In genomic region chr2:21939961-21940360, GRCh38 we compare ENCODE assay signal across 22 cellular contexts.
"Had no signal": no experiment of that assay in that cellular context is flagged by ENCODE, and none has a peak within 500 bp of the region (broad histone marks: within the 10 kb centered on the region; RNA-seq: fewer than 3 reads in every experiment).

No MANE protein-coding gene starts in this region.

- H3K9ac ChIP-seq: neural progenitor cell had no signal

- H3K4me3 ChIP-seq: body of pancreas, cardiac muscle cell, heart right ventricle, lower lobe of right lung, neural progenitor cell, stomach had no signal

- H3K9me3 Mint-ChIP-seq: neural progenitor cell had no signal

- H2AFZ ChIP-seq: neural progenitor cell had no signal

- H3K4me1 ChIP-seq: body of pancreas, heart right ventricle, lower lobe of right lung, neural progenitor cell, stomach had no signal

- H3K27ac ChIP-seq: body of pancreas, cardiac muscle cell, epithelial cell of prostate, heart right ventricle, lower lobe of right lung, neural progenitor cell, stomach, VCaP had no signal

- ATAC-seq: activated CD4-positive, CD25-positive, alpha-beta regulatory T cell treated with anti-CD3 and anti-CD28 coated beads, Interleukin-2, amount 50 U/mL, for 24 hours; activated CD8-positive, alpha-beta T cell treated with anti-CD3 and anti-CD28 coated beads, Interleukin-2, amount 10 ng/mL, durations not matched to agents 7 days and 5 days; activated naive CD8-positive, alpha-beta T cell treated with anti-CD3 and anti-CD28 coated beads, Interleukin-2, amount 50 U/mL, for 24 hours; body of pancreas; lower lobe of right lung; naive thymus-derived CD4-positive, alpha-beta T cell; stimulated activated effector memory CD8-positive, alpha-beta T cell treated with anti-CD3 and anti-CD28 coated beads, Interleukin-12 subunit alpha, Interleukin-12 subunit beta, amount 100 ng/mL, for 72 hours had no signal

- H3K27me3 ChIP-seq: body of pancreas, cardiac muscle cell, neural progenitor cell, stomach had no signal

- H3K36me3 ChIP-seq: cardiac muscle cell, heart right ventricle, lower lobe of right lung, neural progenitor cell, stomach had no signal

- H3K4me3 Mint-ChIP-seq: activated CD4-positive, alpha-beta T cell treated with anti-CD3 and anti-CD28 coated beads, Interleukin-2, amount 10 ng/mL, durations not matched to agents 7 days and 5 days; activated CD8-positive, alpha-beta T cell treated with anti-CD3 and anti-CD28 coated beads, Interleukin-2, amount 10 ng/mL, durations not matched to agents 7 days and 5 days; activated naive CD8-positive, alpha-beta T cell treated with anti-CD3 and anti-CD28 coated beads, Interleukin-2, amount 50 U/mL, for 24 hours; activated T-helper 1 cell treated with anti-CD3 and anti-CD28 coated beads, Interleukin-12 subunit alpha, Interleukin-12 subunit beta, Interleukin-2, Interleukin-4 antibody, amounts not matched to agents 30 ng/mL and 10 ng/mL and 1 ng/mL, durations not matched to agents 14 hours and 24 hours and 36 hours; naive thymus-derived CD4-positive, alpha-beta T cell; neural progenitor cell; stimulated activated effector memory CD8-positive, alpha-beta T cell treated with anti-CD3 and anti-CD28 coated beads, Interleukin-12 subunit alpha, Interleukin-12 subunit beta, amount 100 ng/mL, for 72 hours; T-helper 2 cell treated with Interferon-gamma antibody and Interleukin-4, amounts not matched to agents 5 μg/mL and 100 μg/mL, for 36 hours had no signal

- H3K27ac Mint-ChIP-seq: activated CD4-positive, alpha-beta T cell treated with anti-CD3 and anti-CD28 coated beads, Interleukin-2, amount 10 ng/mL, durations not matched to agents 7 days and 5 days; activated CD8-positive, alpha-beta T cell treated with anti-CD3 and anti-CD28 coated beads, Interleukin-2, amount 10 ng/mL, durations not matched to agents 7 days and 5 days; activated naive CD8-positive, alpha-beta T cell treated with anti-CD3 and anti-CD28 coated beads, Interleukin-2, amount 50 U/mL, for 24 hours; activated T-helper 1 cell treated with anti-CD3 and anti-CD28 coated beads, Interleukin-12 subunit alpha, Interleukin-12 subunit beta, Interleukin-2, Interleukin-4 antibody, amounts not matched to agents 30 ng/mL and 10 ng/mL and 1 ng/mL, durations not matched to agents 14 hours and 24 hours and 36 hours; naive thymus-derived CD4-positive, alpha-beta T cell; neural progenitor cell; stimulated activated effector memory CD8-positive, alpha-beta T cell treated with anti-CD3 and anti-CD28 coated beads, Interleukin-12 subunit alpha, Interleukin-12 subunit beta, amount 100 ng/mL, for 72 hours; T-helper 2 cell treated with Interferon-gamma antibody and Interleukin-4, amounts not matched to agents 5 μg/mL and 100 μg/mL, for 36 hours had no signal

- H3K4me1 Mint-ChIP-seq: activated CD4-positive, alpha-beta T cell treated with anti-CD3 and anti-CD28 coated beads, Interleukin-2, amount 10 ng/mL, durations not matched to agents 7 days and 5 days; activated naive CD8-positive, alpha-beta T cell treated with anti-CD3 and anti-CD28 coated beads, Interleukin-2, amount 50 U/mL, for 24 hours; naive thymus-derived CD4-positive, alpha-beta T cell; neural progenitor cell; stimulated activated effector memory CD8-positive, alpha-beta T cell treated with anti-CD3 and anti-CD28 coated beads, Interleukin-12 subunit alpha, Interleukin-12 subunit beta, amount 100 ng/mL, for 72 hours had no signal

- H3K27me3 Mint-ChIP-seq: activated CD4-positive, alpha-beta T cell treated with anti-CD3 and anti-CD28 coated beads, Interleukin-2, amount 10 ng/mL, durations not matched to agents 7 days and 5 days; activated naive CD8-positive, alpha-beta T cell treated with anti-CD3 and anti-CD28 coated beads, Interleukin-2, amount 50 U/mL, for 24 hours; naive thymus-derived CD4-positive, alpha-beta T cell had no signal

- H3K9me3 ChIP-seq: body of pancreas, lower lobe of right lung, stomach had no signal

- H3K4me2 ChIP-seq: neural progenitor cell had no signal

- H3K36me3 Mint-ChIP-seq: naive thymus-derived CD4-positive, alpha-beta T cell; neural progenitor cell; stimulated activated effector memory CD8-positive, alpha-beta T cell treated with anti-CD3 and anti-CD28 coated beads, Interleukin-12 subunit alpha, Interleukin-12 subunit beta, amount 100 ng/mL, for 72 hours had no signal

- DNase-seq: activated CD4-positive, alpha-beta T cell treated with anti-CD3 and anti-CD28 coated beads, Interleukin-2, amount 10 ng/mL, durations not matched to agents 7 days and 5 days; activated CD8-positive, alpha-beta T cell treated with anti-CD3 and anti-CD28 coated beads, Interleukin-2, amount 10 ng/mL, durations not matched to agents 7 days and 5 days; activated gamma-delta T cell; activated naive CD4-positive, alpha-beta T cell treated with anti-CD3 and anti-CD28 coated beads, Interleukin-2, amount 50 U/mL, for 16 hours; activated naive CD8-positive, alpha-beta T cell treated with anti-CD3 and anti-CD28 coated beads, Interleukin-2, amount 50 U/mL, for 24 hours; anterior cingulate cortex; body of pancreas; heart right ventricle; kidney; lower lobe of right lung; naive thymus-derived CD4-positive, alpha-beta T cell; stimulated activated CD4-positive, alpha-beta T cell treated with anti-CD3 and anti-CD28 coated beads, Interleukin-12 subunit alpha, Interleukin-12 subunit beta, amount 100 ng/mL, for 4 hours; stomach; trophoblast cell had no signal
